Comparison of ENCODE assay signal across 1 cellular context in genomic region chr12:54002278-54002914, GRCh38.
TF ChIP-seq lines count a peak whose summit lies in the region.

No MANE protein-coding gene starts in this region.

TF ChIP-seq in HEK293, 187 proteins besides CTCF, POLR2A, EP300 and RAD21:
- TF ChIP-seq ZBTB17 (tag by site-specific recombination; IDR thresholded peaks at IDR 0.05) (0 out of 2 replicates have a peak, but pooled peaks have one; percentile 11), ZNF623 (tag by site-specific recombination; IDR thresholded peaks at IDR 0.05) (no peak), ZXDB (tag by site-specific recombination; IDR thresholded peaks at IDR 0.05) (peak; percentile 94), IKZF3 (tag by site-specific recombination; IDR thresholded peaks at IDR 0.05) (0 out of 2 replicates have a peak, but pooled peaks have one; percentile 7), ZNF658 (tag by site-specific recombination; IDR thresholded peaks at IDR 0.05) (no peak), ZSCAN30 (tag by site-specific recombination; IDR thresholded peaks at IDR 0.05) (0 out of 2 replicates have a peak, but pooled peaks have one; percentile 3), ZNF366 (tag by site-specific recombination; conservative IDR thresholded peaks at IDR 0.05) (peak; percentile 73), ZNF596 (tag by site-specific recombination; IDR thresholded peaks at IDR 0.05) (0 out of 2 replicates have a peak, but pooled peaks have one; percentile 1), ZNF335 (tag by site-specific recombination; conservative IDR thresholded peaks at IDR 0.05) (peak; percentile 72)
- TF ChIP-seq, protein P1, sequence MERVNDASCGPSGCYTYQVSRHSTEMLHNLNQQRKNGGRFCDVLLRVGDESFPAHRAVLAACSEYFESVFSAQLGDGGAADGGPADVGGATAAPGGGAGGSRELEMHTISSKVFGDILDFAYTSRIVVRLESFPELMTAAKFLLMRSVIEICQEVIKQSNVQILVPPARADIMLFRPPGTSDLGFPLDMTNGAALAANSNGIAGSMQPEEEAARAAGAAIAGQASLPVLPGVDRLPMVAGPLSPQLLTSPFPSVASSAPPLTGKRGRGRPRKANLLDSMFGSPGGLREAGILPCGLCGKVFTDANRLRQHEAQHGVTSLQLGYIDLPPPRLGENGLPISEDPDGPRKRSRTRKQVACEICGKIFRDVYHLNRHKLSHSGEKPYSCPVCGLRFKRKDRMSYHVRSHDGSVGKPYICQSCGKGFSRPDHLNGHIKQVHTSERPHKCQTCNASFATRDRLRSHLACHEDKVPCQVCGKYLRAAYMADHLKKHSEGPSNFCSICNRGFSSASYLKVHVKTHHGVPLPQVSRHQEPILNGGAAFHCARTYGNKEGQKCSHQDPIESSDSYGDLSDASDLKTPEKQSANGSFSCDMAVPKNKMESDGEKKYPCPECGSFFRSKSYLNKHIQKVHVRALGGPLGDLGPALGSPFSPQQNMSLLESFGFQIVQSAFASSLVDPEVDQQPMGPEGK (tag by site-specific recombination; IDR thresholded peaks at IDR 0.05): no peak
